19 cellular contexts compared by ENCODE assay signal in the genomic region with DNA sequence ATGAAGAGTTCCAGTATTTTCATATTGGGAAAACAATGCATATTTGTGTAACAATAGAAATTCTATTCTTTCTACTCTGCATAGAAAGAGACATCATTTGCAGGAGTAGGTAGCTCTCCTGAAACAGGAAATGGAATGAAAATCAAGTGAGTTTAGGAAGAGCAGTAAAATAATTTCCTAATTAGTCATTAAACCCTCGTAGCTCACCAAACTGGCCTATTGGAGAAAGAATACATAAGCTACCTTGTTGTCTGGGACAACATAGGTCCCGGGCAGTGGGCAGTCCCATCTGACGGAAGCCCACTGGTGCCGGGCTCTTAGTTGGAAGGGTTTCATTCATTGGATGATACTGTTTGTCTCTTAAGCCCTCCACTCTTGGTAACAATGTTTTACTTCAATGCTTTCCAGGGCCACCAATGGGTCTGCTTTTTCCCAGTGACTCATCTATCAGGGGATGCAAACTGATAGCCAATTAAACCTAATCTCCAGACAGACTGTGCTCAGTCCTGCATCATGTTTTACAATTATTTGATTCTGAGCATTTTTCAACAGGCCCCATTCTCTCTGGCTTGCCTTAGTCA. TPM values are rescaled to one million over a fixed set of nuclear protein-coding genes. Genes with fewer than 3 reads are reported as not detected.
A peak's percentile ranks its signal among the peaks of the same experiment; 100 is the strongest.
DNase-seq lines count a peak whose midpoint lies in the region; ATAC-seq and TF ChIP-seq lines count a peak whose summit lies in the region.
"Had no signal": no experiment of that assay in that cellular context is flagged by ENCODE, and none has a peak within 500 bp of the region (broad histone marks: within the 10 kb centered on the region; RNA-seq: fewer than 3 reads in every experiment).

No MANE protein-coding gene starts in this region.

- no peak overlapping the region for H3K4me3 ChIP-seq in Karpas-422 (ENCODE audit: low read length)
- H3K4me3 ChIP-seq: MG63 had no signal

- no peak for TF ChIP-seq CTCF in WTC11 (IDR thresholded peaks at IDR 0.05)

- H3K79me2 ChIP-seq in Karpas-422 (ENCODE audit: low read length), result no peaks in the 10 kb centered on the region

- peaks cover 86% of the 10 kb centered on the region for H3K4me1 Mint-ChIP-seq in WTC11
- H3K4me1 Mint-ChIP-seq: B cell had no signal

- peak; percentile 33; the same call in 1 of the 2 replicates for ATAC-seq in WTC11
- no peak for ATAC-seq in HG03469 (IDR thresholded peaks at IDR 0.05; ENCODE audit: unreplicated experiment)
- ATAC-seq: Panc1 had no signal

- H3K27ac Mint-ChIP-seq in WTC11, result peak overlapping the region; percentile 65
- H3K27ac Mint-ChIP-seq: B cell; CD4-positive, alpha-beta T cell had no signal

- H3K4me3 Mint-ChIP-seq in WTC11, result no peak overlapping the region
- H3K4me3 Mint-ChIP-seq: B cell; CD4-positive, alpha-beta T cell had no signal

- DNase-seq in COLO829 (ENCODE audit: low spot score) (peak; percentile 93), Karpas-422 (peak; percentile 19), WTC11 (ENCODE audit: low spot score) (no peak), kidney tubule cell (ENCODE audit: low spot score) (peak; percentile 9), NCI-H526 (lab: John Stamatoyannopoulos, UW) (no peak)
- no peak for DNase-seq in stimulated activated naive CD4-positive, alpha-beta T cell (lab: John Stamatoyannopoulos, UW)
- no peak for DNase-seq in activated CD4-positive, alpha-beta T cell treated with anti-CD3 and anti-CD28 coated beads for 48 hours
- DNase-seq: Calu3; CD4-positive, alpha-beta T cell; MG63; NCI-H1092; NCI-H1694; NCI-H446; SHP77; T-helper 2 cell had no signal

- CTCF ChIA-PET in WTC11 (lab: Charles Lee), result interaction anchor here (1.1 kb wide), 1 partner anchor 145 kb away, joined by 3 read pairs; no protein-coding TSS in a partner anchor

- H3K9me3 ChIP-seq in Karpas-422 (ENCODE audit: low read length), result no peaks in the 10 kb centered on the region
- H3K9me3 ChIP-seq: MG63 had no signal

- H2AFZ ChIP-seq in Karpas-422 (ENCODE audit: low read length), result no peak overlapping the region

- H3K4me2 ChIP-seq in Karpas-422 (ENCODE audit: low read depth, low read length, poor library complexity, severe bottlenecking), result no peak overlapping the region
- H3K4me2 ChIP-seq: KMS-11 had no signal

- H4K20me1 ChIP-seq in Karpas-422 (ENCODE audit: insufficient read depth, low read depth, low read length), result no peaks in the 10 kb centered on the region

- no peaks in the 10 kb centered on the region for H3K27me3 ChIP-seq in Karpas-422 (ENCODE audit: low read length)
- H3K27me3 ChIP-seq: MG63 had no signal

- no peaks in the 10 kb centered on the region for H3K36me3 Mint-ChIP-seq in WTC11

- no peaks in the 10 kb centered on the region for H3K9me2 ChIP-seq in Karpas-422 (replicated peaks; ENCODE audit: insufficient read depth, low read length)

- no peaks in the 10 kb centered on the region for H3K27me3 Mint-ChIP-seq in WTC11 (ENCODE audit: low read depth)
- H3K27me3 Mint-ChIP-seq: CD4-positive, alpha-beta T cell had no signal

- H3K36me3 ChIP-seq in Karpas-422 (ENCODE audit: insufficient read depth, low read length), result no peaks in the 10 kb centered on the region
- H3K36me3 ChIP-seq: MG63 had no signal

- H3K9ac ChIP-seq in Karpas-422 (ENCODE audit: low read length), result no peak overlapping the region
- H3K9ac ChIP-seq: KMS-11 had no signal

- POLR2A ChIA-PET in WTC11 (lab: Charles Lee), result no interaction called here

- no peak overlapping the region for H3K27ac ChIP-seq in Karpas-422 (ENCODE audit: low read length)
- H3K27ac ChIP-seq: KMS-11 had no signal

- no peaks in the 10 kb centered on the region for H3K4me1 ChIP-seq in Karpas-422 (ENCODE audit: low read length)

- no peaks in the 10 kb centered on the region for H3K9me3 Mint-ChIP-seq in WTC11
- H3K9me3 Mint-ChIP-seq: CD4-positive, alpha-beta T cell had no signal

TF ChIP-seq in WTC11, 78 proteins besides CTCF, POLR2A, EP300 and RAD21:
- TF ChIP-seq ATF3 (CRISPR knock-in tag; conservative IDR thresholded peaks at IDR 0.05) (no peak), USF2 (CRISPR knock-in tag; IDR thresholded peaks at IDR 0.05) (no peak), CREM (CRISPR knock-in tag; IDR thresholded peaks at IDR 0.05) (no peak), SMAD4 (CRISPR knock-in tag; IDR thresholded peaks at IDR 0.05) (no peak), ZMAT4 (CRISPR knock-in tag; IDR thresholded peaks at IDR 0.05) (no peak), ZNF219 (CRISPR knock-in tag; IDR thresholded peaks at IDR 0.05; ENCODE audit: borderline replicate concordance) (no peak), PRRX2 (CRISPR knock-in tag; IDR thresholded peaks at IDR 0.05) (no peak), RORB (CRISPR knock-in tag; IDR thresholded peaks at IDR 0.05) (no peak), ZNF396 (CRISPR knock-in tag; IDR thresholded peaks at IDR 0.05; ENCODE audit: borderline replicate concordance) (no peak), ZNF232 (CRISPR knock-in tag; IDR thresholded peaks at IDR 0.05) (no peak), NR2C2 (CRISPR knock-in tag; IDR thresholded peaks at IDR 0.05) (no peak), ZNF423 (CRISPR knock-in tag; IDR thresholded peaks at IDR 0.05) (no peak), TEAD4 (CRISPR knock-in tag; IDR thresholded peaks at IDR 0.05) (no peak), JUN (CRISPR knock-in tag; IDR thresholded peaks at IDR 0.05) (no peak)
- TF ChIP-seq, protein P1, sequence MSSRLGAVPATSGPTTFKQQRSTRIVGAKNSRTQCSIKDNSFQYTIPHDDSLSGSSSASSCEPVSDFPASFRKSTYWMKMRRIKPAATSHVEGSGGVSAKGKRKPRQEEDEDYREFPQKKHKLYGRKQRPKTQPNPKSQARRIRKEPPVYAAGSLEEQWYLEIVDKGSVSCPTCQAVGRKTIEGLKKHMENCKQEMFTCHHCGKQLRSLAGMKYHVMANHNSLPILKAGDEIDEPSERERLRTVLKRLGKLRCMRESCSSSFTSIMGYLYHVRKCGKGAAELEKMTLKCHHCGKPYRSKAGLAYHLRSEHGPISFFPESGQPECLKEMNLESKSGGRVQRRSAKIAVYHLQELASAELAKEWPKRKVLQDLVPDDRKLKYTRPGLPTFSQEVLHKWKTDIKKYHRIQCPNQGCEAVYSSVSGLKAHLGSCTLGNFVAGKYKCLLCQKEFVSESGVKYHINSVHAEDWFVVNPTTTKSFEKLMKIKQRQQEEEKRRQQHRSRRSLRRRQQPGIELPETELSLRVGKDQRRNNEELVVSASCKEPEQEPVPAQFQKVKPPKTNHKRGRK (CRISPR knock-in tag; IDR thresholded peaks at IDR 0.05; ENCODE audit: borderline replicate concordance), result no peak
- TF ChIP-seq, protein P2, sequence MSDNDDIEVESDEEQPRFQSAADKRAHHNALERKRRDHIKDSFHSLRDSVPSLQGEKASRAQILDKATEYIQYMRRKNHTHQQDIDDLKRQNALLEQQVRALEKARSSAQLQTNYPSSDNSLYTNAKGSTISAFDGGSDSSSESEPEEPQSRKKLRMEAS (CRISPR knock-in tag; IDR thresholded peaks at IDR 0.05), result no peak

RNA-seq across cellular contexts. Expression of gene GNA14, which starts 46.6 kb away (rescaled TPM):
- total RNA-seq in Karpas-422 (2014; rRNA removed; shearing (Covaris generic); ENCODE audit: low replicate concordance), result not detected in 2 replicates
- 20.4 to 26.7 TPM (median 21.0 TPM) in 3 replicates for total RNA-seq in WTC11 (2021)
- total RNA-seq: B cell; Calu3; CD4-positive, alpha-beta T cell had no signal

Comparison
In these comparisons a context has a peak if more than half of its experiments do, and no peak if none do; other contexts are left out.
1. DNase-seq: peak in COLO829 (single experiment), Karpas-422 (single experiment) and kidney tubule cell (single experiment); none in WTC11 (single experiment), stimulated activated naive CD4-positive, alpha-beta T cell (0 of 6), NCI-H526 (0 of 2) and activated CD4-positive, alpha-beta T cell treated with anti-CD3 and anti-CD28 coated beads for 48 hours (single experiment).
2. RNA of gene GNA14, which starts 46.6 kb away (total RNA-seq): 20.4 to 26.7 TPM in WTC11; not detected in Karpas-422; every median in the first group is over 10 times any median in the second.